ENCODE assay signal across 14 cellular contexts in genomic region chr7:39480901-39481300, GRCh38.
A peak's percentile ranks its signal among the peaks of the same experiment; 100 is the strongest.
DNase-seq lines count a peak whose midpoint lies in the region; FAIRE-seq lines count a peak whose summit lies in the region.
"Had no signal": no experiment of that assay in that cellular context is flagged by ENCODE, and none has a peak within 500 bp of the region (broad histone marks: within the 10 kb centered on the region; RNA-seq: fewer than 3 reads in every experiment).

No MANE protein-coding gene starts in this region.

- peak; percentile 14 for FAIRE-seq in RCC 7860 (lab: Jason Lieb, UNC)
- FAIRE-seq: D721Med, GM12878 had no signal

- DNase-seq in Caki2 (ENCODE audit: low read depth) (peak; percentile 69), RCC 7860 (ENCODE audit: low spot score) (peak; percentile 12), kidney glomerular epithelial cell (lab: John Stamatoyannopoulos, UW) (peak; percentile 3), mucosa of gallbladder (ENCODE audit: low spot score) (no peak), foreskin melanocyte (no peak), NCI-H1105 (lab: John Stamatoyannopoulos, UW) (no peak)
- DNase-seq: Caco-2; CD4-positive, CD25-positive, alpha-beta regulatory T cell; CD8-positive, alpha-beta T cell; DMS 273 treated with DMSO at 0.1 percent for 48 hours; DND-41; H9 had no signal

- in situ Hi-C loops in Caki2 (cut with HindIII; ENCODE audit: low pct_unique_long_range_greater_than_20kb, low sequenced_read_pairs), result no loop called here

Comparison
In these comparisons a context has a peak if more than half of its experiments do, and no peak if none do; other contexts are left out.
1. DNase-seq: peak in Caki2 (single experiment), RCC 7860 (single experiment) and kidney glomerular epithelial cell (single experiment); none in mucosa of gallbladder (single experiment), foreskin melanocyte (single experiment) and NCI-H1105 (single experiment).